Comparison of ENCODE assay signal across 11 cellular contexts in genomic region chr17:42775534-42776098, GRCh38. TPM values are rescaled to one million over a fixed set of nuclear protein-coding genes. Genes with fewer than 3 reads are reported as not detected.
DNase-seq lines count a peak whose midpoint lies in the region; ATAC-seq and TF ChIP-seq lines count a peak whose summit lies in the region.
"Had no signal": no experiment of that assay in that cellular context is flagged by ENCODE, and none has a peak within 500 bp of the region (broad histone marks: within the 10 kb centered on the region; RNA-seq: fewer than 3 reads in every experiment).

No MANE protein-coding gene starts in this region.

- peak overlapping the region in 5 of 8 donors; percentile 47 to 97 (median 95) for H3K4me3 Mint-ChIP-seq in naive B cell

- H3K4me3 ChIP-seq in astrocyte of the cerebellum (ENCODE audit: low read depth, low read length), result no peak overlapping the region

- peaks cover 24 to 45% (median 35%) of the 10 kb centered on the region in 3 donors for H3K4me1 Mint-ChIP-seq in naive B cell

- no peak overlapping the region for H3K27ac Mint-ChIP-seq in naive B cell

- ATAC-seq in naive B cell (ENCODE audit: low read depth in 2 of 2), result no peak
- no peak for ATAC-seq in HG03432 (IDR thresholded peaks at IDR 0.05; ENCODE audit: unreplicated experiment)

- in situ Hi-C loops in astrocyte of the cerebellum (cut with HindIII; ENCODE audit: low sequenced_read_pairs), result no loop called here

- DNase-seq in GM10266 (ENCODE audit: extremely low spot score) (peak; percentile 65), NAMALWA (ENCODE audit: low spot score) (peak; percentile 44), astrocyte of the cerebellum (ENCODE audit: low read depth) (peak; percentile 43), naive B cell (no peak), dedifferentiated amniotic fluid mesenchymal stem cell (ENCODE audit: extremely low spot score) (no peak), epidermal melanocyte (ENCODE audit: insufficient read length, low spot score) (no peak), superior temporal gyrus (ENCODE audit: extremely low spot score) (no peak)
- DNase-seq: activated gamma-delta T cell treated with Interleukin-2 at 50 U/mL for 16 hours, NCI-H1092 treated with DMSO at 0.1 percent for 48 hours, WERI-Rb-1 had no signal

- peaks cover 0 to 4% (median 0%) of the 10 kb centered on the region in 7 donors for H3K9me3 Mint-ChIP-seq in naive B cell

- peaks cover 0 to 12% (median 8%) of the 10 kb centered on the region in 3 donors for H3K27me3 Mint-ChIP-seq in naive B cell

- peaks cover 11 to 25% of the 10 kb centered on the region in 2 donors for H3K36me3 Mint-ChIP-seq in naive B cell

- TF ChIP-seq CTCF in GM10266 (IDR thresholded peaks at IDR 0.05; ENCODE audit: control insufficient read depth, insufficient read depth, low read depth, missing control alignments) (no peak), astrocyte of the cerebellum (IDR thresholded peaks at IDR 0.05; ENCODE audit: low read depth, low read length, missing control alignments) (peak; percentile 40)

RNA-seq across cellular contexts. Expression of gene VPS25, which starts 2.4 kb away (rescaled TPM):
- 10 to 100 TPM; 44.3 to 61.0 (median 56.5) TPM for polyA plus RNA-seq in naive B cell (ENCODE audit: low read depth in 6 of 6)

RNA-seq across cellular contexts. Expression of gene WNK4, which starts 4.8 kb away (rescaled TPM):
- under 1 TPM in 1 of 6 donors, not detected in 5; 0.10 TPM for polyA plus RNA-seq in naive B cell (ENCODE audit: low read depth in 6 of 6)

RNA-seq across cellular contexts. Expression of gene RAMP2, which starts 14.6 kb away (rescaled TPM):
- polyA plus RNA-seq in naive B cell (ENCODE audit: low read depth in 6 of 6), result not detected

RNA-seq across cellular contexts. Expression of gene COA3, which starts 22.9 kb away (rescaled TPM):
- 100 to 1,000 TPM; 117 to 157 (median 133) TPM for polyA plus RNA-seq in naive B cell (ENCODE audit: low read depth in 6 of 6)

RNA-seq across cellular contexts. Expression of gene CNTD1, which starts 23.0 kb away (rescaled TPM):
- polyA plus RNA-seq in naive B cell (ENCODE audit: low read depth in 6 of 6), result under 1 TPM in 5 of 6 donors, not detected in 1; 0.17 to 0.74 (median 0.70) TPM

Comparison
In these comparisons a context has a peak if more than half of its experiments do, and no peak if none do; other contexts are left out.
1. DNase-seq: peak in GM10266 (single experiment), NAMALWA (single experiment) and astrocyte of the cerebellum (single experiment); none in naive B cell (single experiment), dedifferentiated amniotic fluid mesenchymal stem cell (single experiment), epidermal melanocyte (single experiment) and superior temporal gyrus (single experiment).